Comparison of ENCODE assay signal across 14 cellular contexts in genomic region chrX:39479856-39480255, GRCh38.
DNase-seq lines count a peak whose midpoint lies in the region; TF ChIP-seq lines count a peak whose summit lies in the region.
"Had no signal": no experiment of that assay in that cellular context is flagged by ENCODE, and none has a peak within 500 bp of the region (broad histone marks: within the 10 kb centered on the region; RNA-seq: fewer than 3 reads in every experiment).

No MANE protein-coding gene starts in this region.

- no peaks in the 10 kb centered on the region for H3K27me3 Mint-ChIP-seq in nephron (ENCODE audit: low read depth)
- H3K27me3 Mint-ChIP-seq: CD4-positive, alpha-beta T cell had no signal

- H3K4me2 ChIP-seq in mammary epithelial cell (ENCODE audit: insufficient read depth, low read depth, low read length) (no peak overlapping the region), PC-9 (no peak overlapping the region)

- H4K20me1 ChIP-seq in mammary epithelial cell (ENCODE audit: insufficient read depth, low read length) (no peaks in the 10 kb centered on the region), PC-9 (ENCODE audit: insufficient read depth) (no peaks in the 10 kb centered on the region)

- intact Hi-C loops in mammary epithelial cell (cut with micrococcal nuclease) (no loop called here), PC-9 (cut with micrococcal nuclease; ENCODE audit: unreplicated experiment) (no loop called here)

- H3K36me3 ChIP-seq in mammary epithelial cell (ENCODE audit: insufficient read depth, low read length): no peaks in the 10 kb centered on the region
- no peaks in the 10 kb centered on the region for H3K36me3 ChIP-seq in PC-9 (ENCODE audit: low read depth)

- in situ Hi-C loops in mammary epithelial cell (cut with MboI; ENCODE audit: low sequenced_read_pairs in 2 of 2): no loop called here
- in situ Hi-C loops in GM13976 (cut with MboI; ENCODE audit: low sequenced_read_pairs, unreplicated experiment): no loop called here

- H3K9me3 ChIP-seq in mammary epithelial cell (replicated peaks; ENCODE audit: insufficient read depth, low read length) (no peaks in the 10 kb centered on the region), PC-9 (ENCODE audit: insufficient read depth, low read depth) (no peaks in the 10 kb centered on the region)

- H3F3A ChIP-seq in PC-9 (ENCODE audit: insufficient read depth, low read depth): no peaks in the 10 kb centered on the region

- H2AFZ ChIP-seq in mammary epithelial cell (ENCODE audit: low read depth, low read length) (peak overlapping the region; percentile 52), PC-9 (no peak overlapping the region)

- H3K4me3 ChIP-seq in mammary epithelial cell (replicated peaks in 1 of 3; ENCODE audit: insufficient read depth in 1 of 3, low read depth in 2 of 3, low read length in 3 of 3): no peak overlapping the region
- H3K4me3 ChIP-seq in epithelial cell of esophagus (ENCODE audit: low read length): no peak overlapping the region
- H3K4me3 ChIP-seq in PC-9: no peak overlapping the region

- H3K9ac ChIP-seq in mammary epithelial cell (ENCODE audit: insufficient read depth, low read length): no peak overlapping the region

- H3K27ac ChIP-seq in mammary epithelial cell (ENCODE audit: insufficient read depth, low read depth, low read length) (no peak overlapping the region), PC-9 (no peak overlapping the region)
- H3K27ac ChIP-seq: C4-2B had no signal

- 8% methylated on average over 4 of the region's 4 CpGs for WGBS in mammary epithelial cell (ENCODE audit: low coverage, missing lambda C conversion rate)

- TF ChIP-seq CTCF in mammary epithelial cell (conservative IDR thresholded peaks at IDR 0.05 in 1 of 2, IDR thresholded peaks at IDR 0.05 in 1 of 2; ENCODE audit: extremely low read depth in 1 of 2, insufficient read depth in 1 of 2, low read depth in 1 of 2, low read length in 2 of 2) (no peak), epithelial cell of esophagus (IDR thresholded peaks at IDR 0.05; ENCODE audit: insufficient read depth, low read depth, low read length, missing control alignments) (no peak), nephron (IDR thresholded peaks at IDR 0.05; ENCODE audit: unreplicated experiment in 3 of 3) (no peak), PC-9 (conservative IDR thresholded peaks at IDR 0.05) (no peak), GM13976 (IDR thresholded peaks at IDR 0.05; ENCODE audit: borderline replicate concordance, control extremely low read depth, extremely low read depth, insufficient read depth, missing control alignments) (no peak)

- H3K4me3 Mint-ChIP-seq in nephron: no peak overlapping the region
- H3K4me3 Mint-ChIP-seq: CD4-positive, alpha-beta T cell; H9 had no signal

- no peaks in the 10 kb centered on the region for H3K27me3 ChIP-seq in mammary epithelial cell (ENCODE audit: insufficient read depth, low read length)
- no peaks in the 10 kb centered on the region for H3K27me3 ChIP-seq in PC-9 (ENCODE audit: insufficient read depth, low read depth)

- H3K9me2 ChIP-seq in PC-9 (ENCODE audit: insufficient read depth): no peaks in the 10 kb centered on the region

- BruUV-seq in mammary epithelial cell (replicated peaks; lab: Mats Ljungman, UMichigan) (no TSS peak), PC-9 (replicated peaks; lab: Mats Ljungman, UMichigan) (no TSS peak)

- peak overlapping the region in 2 of 3 experiments; percentile 25 to 63 for H3K27ac Mint-ChIP-seq in nephron
- H3K27ac Mint-ChIP-seq: CD4-positive, alpha-beta T cell; H9 had no signal

- peaks cover 9% of the 10 kb centered on the region for H3K4me1 ChIP-seq in mammary epithelial cell (ENCODE audit: insufficient read depth, low read length)
- H3K4me1 ChIP-seq in PC-9 (replicated peaks; ENCODE audit: insufficient read depth): no peaks in the 10 kb centered on the region

- dilution Hi-C loops in mammary epithelial cell (cut with HindIII; ENCODE audit: low sequenced_read_pairs): no loop called here

- POLR2A ChIA-PET in PC-9 (lab: Charles Lee; ENCODE audit: unreplicated experiment): no interaction called here

- peak; percentile 58 for DNase-seq in mammary epithelial cell
- peak; percentile 37 for DNase-seq in epithelial cell of esophagus (ENCODE audit: low read depth)
- no peak for DNase-seq in PC-9
- no peak for DNase-seq in GM13976 (ENCODE audit: low spot score)
- no peak for DNase-seq in midbrain (lab: John Stamatoyannopoulos, UW)
- DNase-seq: ACHN; CD4-positive, alpha-beta T cell; DMS153; DMS79; GDM1; H9; IMR-90 had no signal

- H3K9me3 Mint-ChIP-seq in nephron: peaks cover 3% of the 10 kb centered on the region
- H3K9me3 Mint-ChIP-seq: CD4-positive, alpha-beta T cell had no signal

- CTCF ChIA-PET in mammary epithelial cell (lab: Charles Lee; ENCODE audit: low non-redundant PET) (no interaction called here), PC-9 (lab: Charles Lee) (no interaction called here)

- H3K79me2 ChIP-seq in mammary epithelial cell (ENCODE audit: insufficient read depth, low read length) (no peaks in the 10 kb centered on the region), PC-9 (ENCODE audit: low read depth) (no peaks in the 10 kb centered on the region)

- H3K4me1 Mint-ChIP-seq in nephron: peaks cover 65% of the 10 kb centered on the region

- no peaks in the 10 kb centered on the region for H3K36me3 Mint-ChIP-seq in nephron (ENCODE audit: low read depth)

Comparison
In these comparisons a context has a peak if more than half of its experiments do, and no peak if none do; other contexts are left out.
1. DNase-seq: peak in mammary epithelial cell (single experiment) and epithelial cell of esophagus (single experiment); none in PC-9 (0 of 2), GM13976 (single experiment) and midbrain (single experiment).